ENCODE assay signal across 18 cellular contexts in genomic region chr16:73418746-73419145, GRCh38.
"Had no signal": no experiment of that assay in that cellular context is flagged by ENCODE, and none has a peak within 500 bp of the region (broad histone marks: within the 10 kb centered on the region; RNA-seq: fewer than 3 reads in every experiment).

No MANE protein-coding gene starts in this region.

- H3K36me3 ChIP-seq: gastroesophageal sphincter, left ventricle myocardium inferior, lower lobe of right lung, sigmoid colon had no signal

- H3K4me1 ChIP-seq: gastroesophageal sphincter, left ventricle myocardium inferior, lower lobe of right lung had no signal

- H3K36me3 Mint-ChIP-seq: memory B cell, mesothelial cell of epicardium, natural killer cell had no signal

- H3K4me3 Mint-ChIP-seq: memory B cell, mesothelial cell of epicardium, natural killer cell, neural crest cell had no signal

- H3K27ac Mint-ChIP-seq: memory B cell, mesothelial cell of epicardium, natural killer cell had no signal

- H3K27me3 ChIP-seq: sigmoid colon had no signal

- H3K9me3 ChIP-seq: gastroesophageal sphincter, left ventricle myocardium inferior, lower lobe of right lung, sigmoid colon had no signal

- H3K4me1 Mint-ChIP-seq: memory B cell had no signal

- DNase-seq: dorsolateral prefrontal cortex; effector CD8-positive, alpha-beta T cell; foreskin fibroblast; kidney; left cardiac atrium; left ventricle myocardium inferior; lower lobe of right lung; natural killer cell; posterior cingulate gyrus; sigmoid colon; stimulated activated CD4-positive, alpha-beta T cell treated with anti-CD3 and anti-CD28 coated beads, Interleukin-12 subunit alpha, Interleukin-12 subunit beta, amount 100 ng/mL, for 4 hours; stimulated activated naive CD4-positive, alpha-beta T cell treated with Interleukin-2 at 50 U/mL for 16 hours had no signal

- H3K27ac ChIP-seq: coronary artery, dorsolateral prefrontal cortex, gastroesophageal sphincter, left ventricle myocardium inferior, lower lobe of right lung, sigmoid colon, skin epidermis had no signal

- H3K9me3 Mint-ChIP-seq: memory B cell, mesothelial cell of epicardium, natural killer cell had no signal

- H3K4me3 ChIP-seq: coronary artery, dorsolateral prefrontal cortex, gastroesophageal sphincter, left ventricle myocardium inferior, lower lobe of right lung, sigmoid colon, skin epidermis had no signal
